ENCODE assay signal across 10 cellular contexts in the genomic region with DNA sequence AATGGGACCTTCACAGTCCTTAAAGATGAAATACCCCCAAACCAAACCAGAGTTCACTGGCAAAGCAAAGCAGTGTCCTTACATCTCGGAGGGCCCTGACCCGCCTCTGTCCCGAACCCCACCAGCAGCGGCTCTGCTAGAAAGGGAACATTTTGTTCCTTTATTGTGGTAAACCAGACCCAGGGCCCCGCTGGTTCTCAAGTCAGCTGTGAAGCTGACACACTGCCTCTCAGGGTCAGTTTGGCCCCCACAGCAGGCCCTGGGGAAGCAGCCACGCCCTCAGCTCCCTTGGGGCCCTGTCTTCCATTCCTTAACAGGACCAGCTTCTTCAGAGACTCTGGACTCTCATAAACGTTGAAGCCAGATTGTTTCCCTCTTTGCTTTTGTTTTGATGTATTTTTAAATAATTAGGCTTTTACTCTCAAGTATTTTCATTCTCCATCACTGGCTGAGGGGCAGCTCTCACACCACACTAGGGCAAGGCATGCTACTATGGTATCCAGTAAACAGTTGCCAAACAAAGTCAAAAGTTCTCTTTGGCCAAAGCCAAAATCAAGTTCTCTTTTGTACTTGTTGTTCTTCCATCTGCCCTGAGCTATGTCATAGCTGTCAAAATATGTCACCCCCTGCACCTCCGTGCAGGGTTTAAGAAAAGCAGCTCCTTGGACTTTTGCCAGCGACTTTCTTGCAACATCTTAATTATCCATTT.
DNase-seq lines count a peak whose midpoint lies in the region; ATAC-seq and TF ChIP-seq lines count a peak whose summit lies in the region.
"Had no signal": no experiment of that assay in that cellular context is flagged by ENCODE, and none has a peak within 500 bp of the region (broad histone marks: within the 10 kb centered on the region; RNA-seq: fewer than 3 reads in every experiment).

No MANE protein-coding gene starts in this region.

- no peak overlapping the region for H3K4ac ChIP-seq in neuronal stem cell (ENCODE audit: low read length)

- no peak overlapping the region for H2BK15ac ChIP-seq in neuronal stem cell (ENCODE audit: low read length)

- H4K91ac ChIP-seq in neuronal stem cell (ENCODE audit: low read depth, low read length, poor library complexity) = no peak overlapping the region

- H2BK5ac ChIP-seq in neuronal stem cell (ENCODE audit: low read length) = no peak overlapping the region

- H2BK12ac ChIP-seq in neuronal stem cell (ENCODE audit: low read length) = no peak overlapping the region

- no peaks in the 10 kb centered on the region for H3K79me1 ChIP-seq in neuronal stem cell (ENCODE audit: low read depth, low read length)

- no peak for TF ChIP-seq POLR2A in vagina (IDR thresholded peaks at IDR 0.05)

- peak; percentile 88 for DNase-seq in Right ventricle myocardium inferior (ENCODE audit: missing footprints)
- DNase-seq in cardiac septum (ENCODE audit: low spot score) = no peak
- DNase-seq in fibroblast of the aortic adventitia (ENCODE audit: low read depth) = peak; percentile 84
- DNase-seq in neuronal stem cell (ENCODE audit: low spot score) = no peak
- DNase-seq in vagina (ENCODE audit: extremely low spot score in 2 of 2) = peak in 1 of 2 donors; percentile 96
- DNase-seq in NCI-H2227 (lab: John Stamatoyannopoulos, UW; ENCODE audit: unreplicated experiment) = no peak
- no peak for DNase-seq in activated CD4-positive, CD25-positive, alpha-beta regulatory T cell (lab: John Stamatoyannopoulos, UW)
- DNase-seq: activated CD4-positive, alpha-beta T cell treated with anti-CD3 and anti-CD28 coated beads for 4 hours; NCI-H524 had no signal

- no peak overlapping the region for H3K23ac ChIP-seq in neuronal stem cell (ENCODE audit: low read depth, low read length, poor library complexity)

- H3K14ac ChIP-seq in neuronal stem cell (ENCODE audit: low read length) = no peak overlapping the region

- H2BK120ac ChIP-seq in neuronal stem cell (ENCODE audit: low read depth, low read length) = peak overlapping the region; percentile 41

- intact Hi-C loops in Right ventricle myocardium inferior (cut with DNase I) (loop anchor here (2.0 to 5.0 kb wide), 2 partner anchors 63 to 630 kb away; no protein-coding TSS in a partner anchor), cardiac septum (cut with DNase I) (no loop called here), vagina (cut with DNase I) (loop anchor here (10.0 kb wide), 1 partner anchor 837 kb away; the partner anchor contains the start of gene RASAL2)

- no peak overlapping the region for H3K4me3 ChIP-seq in fibroblast of the aortic adventitia (ENCODE audit: low read depth, low read length)
- H3K4me3 ChIP-seq in neuronal stem cell (ENCODE audit: low read length in 2 of 2) = no peak overlapping the region
- H3K4me3 ChIP-seq in vagina = no peak overlapping the region

- H3K9me3 ChIP-seq in neuronal stem cell (replicated peaks in 1 of 2; ENCODE audit: control insufficient read depth in 2 of 2, insufficient read depth in 1 of 2, low read depth in 1 of 2, low read length in 2 of 2) = no peaks in the 10 kb centered on the region
- no peaks in the 10 kb centered on the region for H3K9me3 ChIP-seq in vagina

- no peak overlapping the region for H3K9ac ChIP-seq in neuronal stem cell (ENCODE audit: low read depth, low read length, poor library complexity)

- H3K27me3 ChIP-seq in neuronal stem cell (ENCODE audit: control insufficient read depth in 3 of 3, insufficient read depth in 3 of 3, low read depth in 1 of 3, low read length in 3 of 3) (no peaks in the 10 kb centered on the region), vagina (no peaks in the 10 kb centered on the region)

- H2AFZ ChIP-seq in neuronal stem cell (ENCODE audit: low read length) = no peak overlapping the region

- peak; percentile 89 for ATAC-seq in Right ventricle myocardium inferior
- no peak for ATAC-seq in GM21737 (IDR thresholded peaks at IDR 0.05; ENCODE audit: unreplicated experiment)

- no peak overlapping the region for H4K8ac ChIP-seq in neuronal stem cell (ENCODE audit: low read depth, low read length)

- H3K4me1 ChIP-seq in neuronal stem cell (ENCODE audit: control insufficient read depth in 2 of 2, insufficient read depth in 1 of 2, low read depth in 1 of 2, low read length in 2 of 2) (peaks cover 6 to 18% of the 10 kb centered on the region in 2 donors), vagina (peaks cover 40% of the 10 kb centered on the region)

- H3K36me3 ChIP-seq in neuronal stem cell (replicated peaks in 1 of 2; ENCODE audit: control insufficient read depth in 2 of 2, insufficient read depth in 2 of 2, low read length in 2 of 2) = no peaks in the 10 kb centered on the region
- no peaks in the 10 kb centered on the region for H3K36me3 ChIP-seq in vagina

- TF ChIP-seq CTCF in fibroblast of the aortic adventitia (IDR thresholded peaks at IDR 0.05; ENCODE audit: insufficient read depth, low read length) (no peak), vagina (IDR thresholded peaks at IDR 0.05) (no peak)

- H3K18ac ChIP-seq in neuronal stem cell (ENCODE audit: low read length) = no peak overlapping the region

- H3K4me2 ChIP-seq in neuronal stem cell (ENCODE audit: insufficient read depth, low read length, poor library complexity, severe bottlenecking) = no peak overlapping the region

- H3K27ac ChIP-seq in neuronal stem cell (replicated peaks; ENCODE audit: low read length) (no peak overlapping the region), vagina (peak overlapping the region; percentile 74)

- H2AK5ac ChIP-seq in neuronal stem cell (ENCODE audit: low read depth, low read length) = no peak overlapping the region

- WGBS in neuronal stem cell (ENCODE audit: extremely low coverage in 2 of 2, insufficient read length in 2 of 2, insufficient replicate concordance in 1 of 2), 2 donors = no CpG with 5 or more reads among the region's 9 CpGs

Comparison
In these comparisons a context has a peak if more than half of its experiments do, and no peak if none do; other contexts are left out.
1. DNase-seq: peak in Right ventricle myocardium inferior (single experiment) and fibroblast of the aortic adventitia (single experiment); none in cardiac septum (single experiment), neuronal stem cell (single experiment), NCI-H2227 (single experiment) and activated CD4-positive, CD25-positive, alpha-beta regulatory T cell (0 of 4).